Comparison of ENCODE assay signal across 1 cellular context in genomic region chr2:23637011-23637778, GRCh38.
TF ChIP-seq lines count a peak whose summit lies in the region.

No MANE protein-coding gene starts in this region.

TF ChIP-seq in H1, 55 proteins besides CTCF, POLR2A, EP300 and RAD21 (continued from another document):
- TF ChIP-seq TAF7 (optimal IDR thresholded peaks at IDR 0.05; ENCODE audit: borderline replicate concordance, low read depth, low read length), result no peak
- no peak for TF ChIP-seq CTBP2 (IDR thresholded peaks at IDR 0.05; ENCODE audit: borderline replicate concordance, insufficient read depth, insufficient read length, low read length)
- TF ChIP-seq SIRT6 (IDR thresholded peaks at IDR 0.05; ENCODE audit: low read length), result no peak
- no peak for TF ChIP-seq MAFK (IDR thresholded peaks at IDR 0.05; ENCODE audit: low read depth, low read length)
- no peak for TF ChIP-seq TAF1 (IDR thresholded peaks at IDR 0.05; ENCODE audit: low read depth, low read length)
